ENCODE assay signal across 2 cellular contexts in genomic region chr2:86336350-86337234, GRCh38.
TF ChIP-seq lines count a peak whose summit lies in the region.

No MANE protein-coding gene starts in this region.

TF ChIP-seq in H1, 55 proteins besides CTCF, POLR2A, EP300 and RAD21 (continued from another document):
- TF ChIP-seq SIN3A (conservative IDR thresholded peaks at IDR 0.05 in 1 of 2, IDR thresholded peaks at IDR 0.05 in 1 of 2; ENCODE audit: low read depth in 1 of 2, low read length in 2 of 2) (peak in 1 of 2 experiments; percentile 84; a peak in 2 of 4 replicates), TAF1 (IDR thresholded peaks at IDR 0.05; ENCODE audit: low read depth, low read length) (no peak), KDM4A (IDR thresholded peaks at IDR 0.05; ENCODE audit: low read depth, low read length, severe bottlenecking) (peak; percentile 45), CTBP2 (IDR thresholded peaks at IDR 0.05; ENCODE audit: borderline replicate concordance, insufficient read depth, insufficient read length, low read length) (no peak), SIRT6 (IDR thresholded peaks at IDR 0.05; ENCODE audit: low read length) (no peak), RBBP5 (IDR thresholded peaks at IDR 0.05; ENCODE audit: borderline replicate concordance, low read depth, low read length) (0 out of 2 replicates have a peak, but pooled peaks have one; percentile 9), MAFK (IDR thresholded peaks at IDR 0.05; ENCODE audit: low read depth, low read length) (no peak), USF2 (IDR thresholded peaks at IDR 0.05; ENCODE audit: low read length) (no peak), FOSL1 (IDR thresholded peaks at IDR 0.05; ENCODE audit: insufficient read depth, low read depth, low read length) (no peak), EZH2 (IDR thresholded peaks at IDR 0.05; ENCODE audit: low read depth, low read length, severe bottlenecking) (peak; percentile 61), NANOG (IDR thresholded peaks at IDR 0.05; ENCODE audit: insufficient read depth, low read depth, low read length, poor library complexity, severe bottlenecking) (no peak), POU5F1 (IDR thresholded peaks at IDR 0.05; ENCODE audit: low read depth, low read length) (no peak), PHF8 (conservative IDR thresholded peaks at IDR 0.05; ENCODE audit: low read depth, low read length) (no peak), TAF7 (optimal IDR thresholded peaks at IDR 0.05; ENCODE audit: borderline replicate concordance, low read depth, low read length) (no peak)

TF ChIP-seq in neural cell, 6 proteins besides CTCF, POLR2A, EP300 and RAD21 (continued from another document):
- no peak for TF ChIP-seq REST (IDR thresholded peaks at IDR 0.05; ENCODE audit: borderline replicate concordance)
- TF ChIP-seq POLR2AphosphoS5 (IDR thresholded peaks at IDR 0.05), result peak; percentile 51
- TF ChIP-seq SMC3 (conservative IDR thresholded peaks at IDR 0.05; ENCODE audit: poor library complexity), result peak; percentile 30
